In the genomic region with DNA sequence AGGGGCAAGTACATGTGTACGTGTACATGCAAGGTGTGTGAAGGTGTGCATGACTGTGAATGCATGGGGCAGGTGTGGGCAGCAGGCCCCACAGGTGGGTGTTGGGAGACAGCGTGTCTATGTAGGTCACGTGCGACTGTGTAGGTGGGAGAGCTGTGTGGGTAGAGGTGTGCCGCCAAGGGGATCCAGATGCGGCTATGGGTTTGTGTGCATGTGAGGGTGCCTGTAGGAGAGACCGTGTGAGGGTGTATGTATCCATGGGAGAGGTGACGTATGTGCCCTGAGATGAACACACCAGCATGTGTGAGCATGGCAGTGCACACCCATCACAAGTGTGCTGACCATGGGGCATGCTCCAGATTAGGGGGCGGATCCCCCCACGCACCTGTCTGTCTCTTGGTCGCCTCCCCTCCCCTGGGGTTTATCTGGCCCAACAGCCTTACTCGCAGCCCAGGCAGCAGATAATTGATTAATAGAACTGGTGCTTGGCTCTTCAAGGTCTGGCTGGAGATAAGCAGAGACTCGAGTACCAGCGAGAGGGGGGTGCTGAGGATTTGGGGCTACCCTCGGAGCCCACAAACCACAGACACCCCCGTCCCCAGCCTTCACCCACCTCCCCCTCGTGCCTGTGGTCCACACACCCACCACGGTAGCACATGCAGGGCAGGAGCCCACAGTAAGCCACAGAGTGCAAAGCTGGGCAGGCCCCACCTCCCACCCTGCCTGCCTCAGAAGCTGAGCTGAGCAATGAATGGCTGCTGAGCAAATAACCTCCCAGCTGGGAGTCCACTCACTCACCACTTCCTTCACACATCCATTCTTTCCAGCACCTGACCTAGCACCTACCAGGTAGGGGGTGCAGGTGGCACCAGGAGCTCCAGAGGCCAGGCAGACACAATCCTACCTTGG, we compare ENCODE assay signal across 11 cellular contexts. TPM values are rescaled to one million over a fixed set of nuclear protein-coding genes. Genes with fewer than 3 reads are reported as not detected.
DNase-seq lines count a peak whose midpoint lies in the region; ATAC-seq, FAIRE-seq and TF ChIP-seq lines count a peak whose summit lies in the region.
"Had no signal": no experiment of that assay in that cellular context is flagged by ENCODE, and none has a peak within 500 bp of the region (broad histone marks: within the 10 kb centered on the region; RNA-seq: fewer than 3 reads in every experiment).

No MANE protein-coding gene starts in this region.

- no peak overlapping the region for H3K4me2 ChIP-seq in DND-41 (ENCODE audit: insufficient read depth, low read length)

- TF ChIP-seq EP300 in sigmoid colon (IDR thresholded peaks at IDR 0.05), result no peak

- no peaks in the 10 kb centered on the region for H4K20me1 ChIP-seq in DND-41 (ENCODE audit: insufficient read depth, low read length)

- WGBS in sigmoid colon, 2 donors, result 62 to 78% methylated on average over 18 of the region's 18 CpGs

- H3K27me3 ChIP-seq in DND-41 (ENCODE audit: insufficient read depth, low read length, poor library complexity) (no peaks in the 10 kb centered on the region), sigmoid colon (no peaks in the 10 kb centered on the region), brain microvascular endothelial cell (replicated peaks) (peaks cover 3% of the 10 kb centered on the region)
- H3K27me3 ChIP-seq: left lung had no signal

- H3K36me3 Mint-ChIP-seq in activated naive CD8-positive, alpha-beta T cell treated with anti-CD3 and anti-CD28 coated beads, Interleukin-2, amount 50 U/mL, for 24 hours (ENCODE audit: low read depth), result no peaks in the 10 kb centered on the region

- no peak for FAIRE-seq in GM12891 (lab: Jason Lieb, UNC)

- H3K4me3 ChIP-seq in DND-41 (ENCODE audit: low read depth in 1 of 2, low read length in 2 of 2) (no peak overlapping the region), sigmoid colon (no peak overlapping the region), brain microvascular endothelial cell (ENCODE audit: low read depth, low read length) (no peak overlapping the region)
- H3K4me3 ChIP-seq: left lung had no signal

- H3K9me3 Mint-ChIP-seq in activated naive CD8-positive, alpha-beta T cell treated with anti-CD3 and anti-CD28 coated beads, Interleukin-2, amount 50 U/mL, for 24 hours, result no peaks in the 10 kb centered on the region

- in situ Hi-C loops in brain microvascular endothelial cell (cut with HindIII; ENCODE audit: low pct_ligation_motif_present, low sequenced_read_pairs), result no loop called here

- no peaks in the 10 kb centered on the region for H3K9me3 ChIP-seq in DND-41 (ENCODE audit: insufficient read depth, low read length, severe bottlenecking)
- no peaks in the 10 kb centered on the region for H3K9me3 ChIP-seq in sigmoid colon
- H3K9me3 ChIP-seq: left lung had no signal

- H3K27ac ChIP-seq in DND-41 (ENCODE audit: low read length) (no peak overlapping the region), sigmoid colon (no peak overlapping the region), brain microvascular endothelial cell (no peak overlapping the region)
- H3K27ac ChIP-seq: HL-60, left lung had no signal

- TF ChIP-seq POLR2A in sigmoid colon (IDR thresholded peaks at IDR 0.05) (no peak), GM12891 (IDR thresholded peaks at IDR 0.05; ENCODE audit: low read depth, low read length) (no peak)

- TF ChIP-seq CTCF in DND-41 (IDR thresholded peaks at IDR 0.05; ENCODE audit: borderline replicate concordance, extremely low read depth, low read length, poor library complexity, severe bottlenecking) (no peak), sigmoid colon (IDR thresholded peaks at IDR 0.05) (no peak), brain microvascular endothelial cell (IDR thresholded peaks at IDR 0.05; ENCODE audit: low read depth, low read length, missing control alignments) (no peak)

- no peaks in the 10 kb centered on the region for H3K79me2 ChIP-seq in DND-41 (ENCODE audit: insufficient read depth, low read length)

- no peak overlapping the region for H2AFZ ChIP-seq in DND-41 (ENCODE audit: low read depth, low read length)

- peak; percentile 77 for ATAC-seq in DND-41 (ENCODE audit: insufficient read depth, low read depth)
- ATAC-seq in activated naive CD8-positive, alpha-beta T cell treated with anti-CD3 and anti-CD28 coated beads, Interleukin-2, amount 50 U/mL, for 24 hours, result peak; percentile 75
- ATAC-seq: left lung, Panc1 had no signal

- H3K4me1 ChIP-seq in DND-41 (ENCODE audit: insufficient read depth, low read length), result peaks cover 8% of the 10 kb centered on the region
- peaks cover 0 to 27% (median 19%) of the 10 kb centered on the region in 4 donors for H3K4me1 ChIP-seq in sigmoid colon

- H3K36me3 ChIP-seq in DND-41 (ENCODE audit: insufficient read depth, low read length) (no peaks in the 10 kb centered on the region), sigmoid colon (no peaks in the 10 kb centered on the region), brain microvascular endothelial cell (replicated peaks) (no peaks in the 10 kb centered on the region)
- H3K36me3 ChIP-seq: left lung had no signal

- no peak overlapping the region for H3K9ac ChIP-seq in DND-41 (ENCODE audit: low read depth, low read length)

- no peaks in the 10 kb centered on the region for H3K27me3 Mint-ChIP-seq in activated naive CD8-positive, alpha-beta T cell treated with anti-CD3 and anti-CD28 coated beads, Interleukin-2, amount 50 U/mL, for 24 hours

- intact Hi-C loops in sigmoid colon (cut with DNase I), result no loop called here

- peaks cover 37% of the 10 kb centered on the region for H3K4me1 Mint-ChIP-seq in activated naive CD8-positive, alpha-beta T cell treated with anti-CD3 and anti-CD28 coated beads, Interleukin-2, amount 50 U/mL, for 24 hours

- no peak overlapping the region for H3K4me3 Mint-ChIP-seq in activated naive CD8-positive, alpha-beta T cell treated with anti-CD3 and anti-CD28 coated beads, Interleukin-2, amount 50 U/mL, for 24 hours

- DNase-seq in DND-41, result peak; percentile 54
- DNase-seq in NCI-H345 (lab: John Stamatoyannopoulos, UW), result peak; percentile 78
- peak; percentile 58 for DNase-seq in activated naive CD8-positive, alpha-beta T cell treated with anti-CD3 and anti-CD28 coated beads, Interleukin-2, amount 50 U/mL, for 24 hours
- peak; percentile 48 for DNase-seq in sigmoid colon
- no peak for DNase-seq in brain microvascular endothelial cell
- DNase-seq in GM12891 (ENCODE audit: insufficient read length, low spot score), result no peak
- DNase-seq in HuH-7.5 (ENCODE audit: low spot score), result no peak
- DNase-seq: stimulated activated CD4-positive, alpha-beta T cell treated with anti-CD3 and anti-CD28 coated beads, Interleukin-12 subunit alpha, Interleukin-12 subunit beta, amount 100 ng/mL, for 4 hours had no signal

- peak overlapping the region; percentile 58 for H3K27ac Mint-ChIP-seq in activated naive CD8-positive, alpha-beta T cell treated with anti-CD3 and anti-CD28 coated beads, Interleukin-2, amount 50 U/mL, for 24 hours

TF ChIP-seq in GM12891, 5 proteins besides CTCF, POLR2A, EP300 and RAD21:
- TF ChIP-seq SPI1 (IDR thresholded peaks at IDR 0.05; ENCODE audit: low read depth, low read length) (no peak), TAF1 (IDR thresholded peaks at IDR 0.05; ENCODE audit: low read depth, low read length) (no peak), PAX5 (IDR thresholded peaks at IDR 0.05; ENCODE audit: insufficient read depth, low read length, severe bottlenecking) (no peak), POU2F2 (IDR thresholded peaks at IDR 0.05; ENCODE audit: low read depth, low read length) (no peak), POLR2AphosphoS5 (IDR thresholded peaks at IDR 0.05; ENCODE audit: low read depth, low read length) (no peak)

RNA-seq across cellular contexts. Expression of a gene that starts 41.4 kb away (rescaled TPM):
- total RNA-seq in sigmoid colon, result 10 to 100 TPM; 26.5 to 49.3 (median 37.5) TPM
- polyA plus RNA-seq in sigmoid colon, result 10 to 100 TPM; 17.4 to 31.5 (median 25.4) TPM
- 21.2 TPM for polyA plus RNA-seq in GM12891 (2012; ENCODE audit: low read depth, missing spikeins)

Comparison
In these comparisons a context has a peak if more than half of its experiments do, and no peak if none do; other contexts are left out.
1. DNase-seq: peak in DND-41 (single experiment), NCI-H345 (single experiment), activated naive CD8-positive, alpha-beta T cell treated with anti-CD3 and anti-CD28 coated beads, Interleukin-2, amount 50 U/mL, for 24 hours (single experiment) and sigmoid colon (single experiment); none in brain microvascular endothelial cell (single experiment), GM12891 (single experiment) and HuH-7.5 (single experiment).